In the genomic region with DNA sequence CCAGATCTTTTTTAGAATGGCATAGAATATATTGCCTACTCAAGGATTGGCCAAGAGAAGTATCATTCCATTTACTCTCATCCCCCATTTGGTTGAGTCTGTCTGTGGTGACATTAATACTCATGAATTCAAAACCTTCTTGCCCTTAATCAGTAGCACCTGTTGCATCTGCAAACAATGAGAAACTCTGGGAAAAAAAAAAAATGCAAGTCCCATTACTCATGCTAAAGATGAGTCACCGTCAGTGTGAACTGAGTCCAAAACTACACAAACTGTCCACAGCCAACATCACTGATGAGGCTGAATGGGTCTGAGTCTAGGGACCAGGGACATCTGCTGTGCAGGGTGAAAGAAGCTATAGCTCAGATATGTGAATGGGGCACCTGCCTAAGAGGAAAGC, we compare ENCODE assay signal across 17 cellular contexts.
DNase-seq lines count a peak whose midpoint lies in the region; ATAC-seq and TF ChIP-seq lines count a peak whose summit lies in the region.
"Had no signal": no experiment of that assay in that cellular context is flagged by ENCODE, and none has a peak within 500 bp of the region (broad histone marks: within the 10 kb centered on the region; RNA-seq: fewer than 3 reads in every experiment).

No MANE protein-coding gene starts in this region.

- H3K4me3 ChIP-seq in AG09309 (ENCODE audit: control insufficient read depth, low read depth, low read length) (no peak overlapping the region), HFF-Myc (replicated peaks; ENCODE audit: low read depth, low read length) (no peak overlapping the region), fibroblast of the aortic adventitia (ENCODE audit: low read depth, low read length) (no peak overlapping the region)
- H3K4me3 ChIP-seq: lower lobe of right lung, pancreas, PC-9 had no signal

- intact Hi-C loops in Right ventricle myocardium superior (cut with DNase I), result no loop called here

- peak; percentile 48 for DNase-seq in AG09309 (ENCODE audit: low read depth)
- DNase-seq in HFF-Myc (ENCODE audit: extremely low read depth, low read depth), result peak; percentile 66
- DNase-seq in fibroblast of the aortic adventitia (ENCODE audit: low read depth), result peak; percentile 86
- DNase-seq in GM20000 (ENCODE audit: low spot score), result no peak
- no peak for DNase-seq in Right ventricle myocardium superior
- DNase-seq: activated CD8-positive, alpha-beta T cell treated with anti-CD3 and anti-CD28 coated beads for 36 hours; activated naive CD4-positive, alpha-beta T cell; C1 segment of cervical spinal cord; lower lobe of right lung; NCI-H1436; pancreas; PC-9; T1000 had no signal

- ATAC-seq in SK-N-SH treated with all-trans-retinoic acid at 6 μM for 48 hours (peak; percentile 87), GM19023 (IDR thresholded peaks at IDR 0.05; ENCODE audit: unreplicated experiment) (no peak), HG03521 (IDR thresholded peaks at IDR 0.05; ENCODE audit: unreplicated experiment) (no peak), Right ventricle myocardium superior (ENCODE audit: poor library complexity) (no peak)
- ATAC-seq: activated CD8-positive, alpha-beta T cell treated with anti-CD3 and anti-CD28 coated beads for 36 hours; lower lobe of right lung; pancreas; stimulated activated effector memory CD8-positive, alpha-beta T cell treated with anti-CD3 and anti-CD28 coated beads, Interleukin-12 subunit alpha, Interleukin-12 subunit beta, amount 100 ng/mL, for 72 hours had no signal

- no peak for TF ChIP-seq CTCF in AG09309 (IDR thresholded peaks at IDR 0.05; ENCODE audit: control insufficient read depth, insufficient read depth, low read depth, low read length, missing control alignments)
- TF ChIP-seq CTCF in HFF-Myc (IDR thresholded peaks at IDR 0.05; ENCODE audit: low read depth, low read length, missing control alignments), result no peak
- TF ChIP-seq CTCF in fibroblast of the aortic adventitia (IDR thresholded peaks at IDR 0.05; ENCODE audit: insufficient read depth, low read length), result no peak
- no peak for TF ChIP-seq CTCF in GM20000 (IDR thresholded peaks at IDR 0.05; ENCODE audit: extremely low read depth, missing control alignments)

TF ChIP-seq in SK-N-SH treated with all-trans-retinoic acid at 6 μM for 48 hours, 23 proteins besides CTCF, POLR2A, EP300 and RAD21:
- TF ChIP-seq, protein P1, sequence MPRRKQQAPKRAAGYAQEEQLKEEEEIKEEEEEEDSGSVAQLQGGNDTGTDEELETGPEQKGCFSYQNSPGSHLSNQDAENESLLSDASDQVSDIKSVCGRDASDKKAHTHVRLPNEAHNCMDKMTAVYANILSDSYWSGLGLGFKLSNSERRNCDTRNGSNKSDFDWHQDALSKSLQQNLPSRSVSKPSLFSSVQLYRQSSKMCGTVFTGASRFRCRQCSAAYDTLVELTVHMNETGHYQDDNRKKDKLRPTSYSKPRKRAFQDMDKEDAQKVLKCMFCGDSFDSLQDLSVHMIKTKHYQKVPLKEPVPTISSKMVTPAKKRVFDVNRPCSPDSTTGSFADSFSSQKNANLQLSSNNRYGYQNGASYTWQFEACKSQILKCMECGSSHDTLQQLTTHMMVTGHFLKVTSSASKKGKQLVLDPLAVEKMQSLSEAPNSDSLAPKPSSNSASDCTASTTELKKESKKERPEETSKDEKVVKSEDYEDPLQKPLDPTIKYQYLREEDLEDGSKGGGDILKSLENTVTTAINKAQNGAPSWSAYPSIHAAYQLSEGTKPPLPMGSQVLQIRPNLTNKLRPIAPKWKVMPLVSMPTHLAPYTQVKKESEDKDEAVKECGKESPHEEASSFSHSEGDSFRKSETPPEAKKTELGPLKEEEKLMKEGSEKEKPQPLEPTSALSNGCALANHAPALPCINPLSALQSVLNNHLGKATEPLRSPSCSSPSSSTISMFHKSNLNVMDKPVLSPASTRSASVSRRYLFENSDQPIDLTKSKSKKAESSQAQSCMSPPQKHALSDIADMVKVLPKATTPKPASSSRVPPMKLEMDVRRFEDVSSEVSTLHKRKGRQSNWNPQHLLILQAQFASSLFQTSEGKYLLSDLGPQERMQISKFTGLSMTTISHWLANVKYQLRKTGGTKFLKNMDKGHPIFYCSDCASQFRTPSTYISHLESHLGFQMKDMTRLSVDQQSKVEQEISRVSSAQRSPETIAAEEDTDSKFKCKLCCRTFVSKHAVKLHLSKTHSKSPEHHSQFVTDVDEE (CRISPR knock-in tag; IDR thresholded peaks at IDR 0.05), result no peak
- TF ChIP-seq ISL1 (CRISPR knock-in tag; IDR thresholded peaks at IDR 0.05), result 0 out of 2 replicates have a peak, but pooled peaks have one; percentile 21

Comparison
In these comparisons a context has a peak if more than half of its experiments do, and no peak if none do; other contexts are left out.
1. DNase-seq: peak in AG09309 (single experiment), HFF-Myc (single experiment) and fibroblast of the aortic adventitia (single experiment); none in GM20000 (single experiment) and Right ventricle myocardium superior (single experiment).